Comparison of ENCODE assay signal across 1 cellular context in genomic region chr4:8547108-8547911, GRCh38.
TF ChIP-seq lines count a peak whose summit lies in the region.

No MANE protein-coding gene starts in this region.

TF ChIP-seq in K562, 482 proteins besides CTCF, POLR2A, EP300 and RAD21 (continued from another document and continues in another):
- TF ChIP-seq ETS1 (conservative IDR thresholded peaks at IDR 0.05; ENCODE audit: control insufficient read depth, low read depth, low read length) (no peak), YBX1 (IDR thresholded peaks at IDR 0.05) (no peak), POLR2H (tag; IDR thresholded peaks at IDR 0.05; ENCODE audit: low read depth) (no peak), UBTF (IDR thresholded peaks at IDR 0.05; ENCODE audit: borderline replicate concordance in 1 of 2, low read depth in 2 of 2, low read length in 2 of 2) (no peak), ZC3H8 (IDR thresholded peaks at IDR 0.05) (no peak), TOE1 (IDR thresholded peaks at IDR 0.05; ENCODE audit: borderline replicate concordance) (peak; percentile 25; the same call in 1 of the 2 replicates), TOE1 (CRISPR knock-in tag; IDR thresholded peaks at IDR 0.05; ENCODE audit: borderline replicate concordance, low read depth) (no peak), RAD51 (IDR thresholded peaks at IDR 0.05; ENCODE audit: borderline replicate concordance, low read depth) (no peak), DMBX1 (CRISPR knock-in tag; IDR thresholded peaks at IDR 0.05; ENCODE audit: borderline replicate concordance) (peak; percentile 26; the same call in 1 of the 2 replicates), MYNN (IDR thresholded peaks at IDR 0.05) (no peak), MYNN (CRISPR knock-in tag; IDR thresholded peaks at IDR 0.05) (no peak), CHCHD3 (CRISPR knock-in tag; IDR thresholded peaks at IDR 0.05) (no peak), ZNF316 (IDR thresholded peaks at IDR 0.05) (peak; percentile 99), ZBED1 (IDR thresholded peaks at IDR 0.05) (no peak), MEF2D (tag; conservative IDR thresholded peaks at IDR 0.05; ENCODE audit: low read depth) (no peak), ZNF77 (CRISPR knock-in tag; IDR thresholded peaks at IDR 0.05) (no peak), CHD2 (IDR thresholded peaks at IDR 0.05; ENCODE audit: low read depth, low read length) (no peak), MAFK (IDR thresholded peaks at IDR 0.05; ENCODE audit: low read length) (peak; percentile 91), STAT5A (IDR thresholded peaks at IDR 0.05; ENCODE audit: borderline replicate concordance, low read length) (no peak), ZNF764 (CRISPR knock-in tag; IDR thresholded peaks at IDR 0.05; ENCODE audit: low read depth) (no peak), TARDBP (IDR thresholded peaks at IDR 0.05) (no peak), HEY1 (CRISPR knock-in tag; IDR thresholded peaks at IDR 0.05; ENCODE audit: borderline replicate concordance) (no peak), TFAM (CRISPR knock-in tag; conservative IDR thresholded peaks at IDR 0.05) (no peak), ZNF184 (CRISPR knock-in tag; IDR thresholded peaks at IDR 0.05) (no peak), SMAD2 (IDR thresholded peaks at IDR 0.05; ENCODE audit: low read depth, low read length) (no peak), BCL6 (CRISPR knock-in tag; IDR thresholded peaks at IDR 0.05) (no peak), RBM22 (IDR thresholded peaks at IDR 0.05; ENCODE audit: low read depth, low read length, poor library complexity, severe bottlenecking) (no peak), ZNF79 (CRISPR knock-in tag; IDR thresholded peaks at IDR 0.05; ENCODE audit: low read depth) (no peak), KHSRP (IDR thresholded peaks at IDR 0.05) (no peak), ZNF146 (CRISPR knock-in tag; IDR thresholded peaks at IDR 0.05; ENCODE audit: unreplicated experiment) (no peak), EGR1 (conservative IDR thresholded peaks at IDR 0.05) (no peak), POLR3A (IDR thresholded peaks at IDR 0.05; ENCODE audit: borderline replicate concordance, extremely low read depth, insufficient read depth, insufficient read length) (no peak), KLF10 (CRISPR knock-in tag; IDR thresholded peaks at IDR 0.05) (no peak), PRPF4 (IDR thresholded peaks at IDR 0.05; ENCODE audit: insufficient read depth, low read depth, low read length, poor library complexity, severe bottlenecking) (no peak), ZNF212 (CRISPR knock-in tag; IDR thresholded peaks at IDR 0.05) (no peak), ZKSCAN8 (CRISPR knock-in tag; IDR thresholded peaks at IDR 0.05) (no peak), ZNF445 (CRISPR knock-in tag; IDR thresholded peaks at IDR 0.05; ENCODE audit: low read depth) (no peak), LARP7 (IDR thresholded peaks at IDR 0.05) (no peak), ZNF282 (CRISPR knock-in tag; IDR thresholded peaks at IDR 0.05) (no peak), ZNF24 (IDR thresholded peaks at IDR 0.05) (0 out of 2 replicates have a peak, but pooled peaks have one; percentile 33)
- TF ChIP-seq, protein P1, sequence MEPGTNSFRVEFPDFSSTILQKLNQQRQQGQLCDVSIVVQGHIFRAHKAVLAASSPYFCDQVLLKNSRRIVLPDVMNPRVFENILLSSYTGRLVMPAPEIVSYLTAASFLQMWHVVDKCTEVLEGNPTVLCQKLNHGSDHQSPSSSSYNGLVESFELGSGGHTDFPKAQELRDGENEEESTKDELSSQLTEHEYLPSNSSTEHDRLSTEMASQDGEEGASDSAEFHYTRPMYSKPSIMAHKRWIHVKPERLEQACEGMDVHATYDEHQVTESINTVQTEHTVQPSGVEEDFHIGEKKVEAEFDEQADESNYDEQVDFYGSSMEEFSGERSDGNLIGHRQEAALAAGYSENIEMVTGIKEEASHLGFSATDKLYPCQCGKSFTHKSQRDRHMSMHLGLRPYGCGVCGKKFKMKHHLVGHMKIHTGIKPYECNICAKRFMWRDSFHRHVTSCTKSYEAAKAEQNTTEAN (CRISPR knock-in tag; IDR thresholded peaks at IDR 0.05), result no peak
- TF ChIP-seq, protein P2, sequence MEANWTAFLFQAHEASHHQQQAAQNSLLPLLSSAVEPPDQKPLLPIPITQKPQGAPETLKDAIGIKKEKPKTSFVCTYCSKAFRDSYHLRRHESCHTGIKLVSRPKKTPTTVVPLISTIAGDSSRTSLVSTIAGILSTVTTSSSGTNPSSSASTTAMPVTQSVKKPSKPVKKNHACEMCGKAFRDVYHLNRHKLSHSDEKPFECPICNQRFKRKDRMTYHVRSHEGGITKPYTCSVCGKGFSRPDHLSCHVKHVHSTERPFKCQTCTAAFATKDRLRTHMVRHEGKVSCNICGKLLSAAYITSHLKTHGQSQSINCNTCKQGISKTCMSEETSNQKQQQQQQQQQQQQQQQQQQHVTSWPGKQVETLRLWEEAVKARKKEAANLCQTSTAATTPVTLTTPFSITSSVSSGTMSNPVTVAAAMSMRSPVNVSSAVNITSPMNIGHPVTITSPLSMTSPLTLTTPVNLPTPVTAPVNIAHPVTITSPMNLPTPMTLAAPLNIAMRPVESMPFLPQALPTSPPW (CRISPR knock-in tag; IDR thresholded peaks at IDR 0.05), result 0 out of 2 replicates have a peak, but pooled peaks have one; percentile 51
- TF ChIP-seq, protein P3, sequence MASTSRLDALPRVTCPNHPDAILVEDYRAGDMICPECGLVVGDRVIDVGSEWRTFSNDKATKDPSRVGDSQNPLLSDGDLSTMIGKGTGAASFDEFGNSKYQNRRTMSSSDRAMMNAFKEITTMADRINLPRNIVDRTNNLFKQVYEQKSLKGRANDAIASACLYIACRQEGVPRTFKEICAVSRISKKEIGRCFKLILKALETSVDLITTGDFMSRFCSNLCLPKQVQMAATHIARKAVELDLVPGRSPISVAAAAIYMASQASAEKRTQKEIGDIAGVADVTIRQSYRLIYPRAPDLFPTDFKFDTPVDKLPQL (IDR thresholded peaks at IDR 0.05; ENCODE audit: extremely low read depth, insufficient read length), result no peak
- TF ChIP-seq, protein P4, sequence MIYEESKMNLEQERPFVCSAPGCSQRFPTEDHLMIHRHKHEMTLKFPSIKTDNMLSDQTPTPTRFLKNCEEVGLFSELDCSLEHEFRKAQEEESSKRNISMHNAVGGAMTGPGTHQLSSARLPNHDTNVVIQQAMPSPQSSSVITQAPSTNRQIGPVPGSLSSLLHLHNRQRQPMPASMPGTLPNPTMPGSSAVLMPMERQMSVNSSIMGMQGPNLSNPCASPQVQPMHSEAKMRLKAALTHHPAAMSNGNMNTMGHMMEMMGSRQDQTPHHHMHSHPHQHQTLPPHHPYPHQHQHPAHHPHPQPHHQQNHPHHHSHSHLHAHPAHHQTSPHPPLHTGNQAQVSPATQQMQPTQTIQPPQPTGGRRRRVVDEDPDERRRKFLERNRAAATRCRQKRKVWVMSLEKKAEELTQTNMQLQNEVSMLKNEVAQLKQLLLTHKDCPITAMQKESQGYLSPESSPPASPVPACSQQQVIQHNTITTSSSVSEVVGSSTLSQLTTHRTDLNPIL (CRISPR knock-in tag; IDR thresholded peaks at IDR 0.05), result no peak
- TF ChIP-seq, protein P5, sequence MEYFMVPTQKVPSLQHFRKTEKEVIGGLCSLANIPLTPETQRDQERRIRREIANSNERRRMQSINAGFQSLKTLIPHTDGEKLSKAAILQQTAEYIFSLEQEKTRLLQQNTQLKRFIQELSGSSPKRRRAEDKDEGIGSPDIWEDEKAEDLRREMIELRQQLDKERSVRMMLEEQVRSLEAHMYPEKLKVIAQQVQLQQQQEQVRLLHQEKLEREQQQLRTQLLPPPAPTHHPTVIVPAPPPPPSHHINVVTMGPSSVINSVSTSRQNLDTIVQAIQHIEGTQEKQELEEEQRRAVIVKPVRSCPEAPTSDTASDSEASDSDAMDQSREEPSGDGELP (CRISPR knock-in tag; IDR thresholded peaks at IDR 0.05; ENCODE audit: borderline replicate concordance), result peak; percentile 32; the same call in 1 of the 2 replicates
- TF ChIP-seq, protein P6, sequence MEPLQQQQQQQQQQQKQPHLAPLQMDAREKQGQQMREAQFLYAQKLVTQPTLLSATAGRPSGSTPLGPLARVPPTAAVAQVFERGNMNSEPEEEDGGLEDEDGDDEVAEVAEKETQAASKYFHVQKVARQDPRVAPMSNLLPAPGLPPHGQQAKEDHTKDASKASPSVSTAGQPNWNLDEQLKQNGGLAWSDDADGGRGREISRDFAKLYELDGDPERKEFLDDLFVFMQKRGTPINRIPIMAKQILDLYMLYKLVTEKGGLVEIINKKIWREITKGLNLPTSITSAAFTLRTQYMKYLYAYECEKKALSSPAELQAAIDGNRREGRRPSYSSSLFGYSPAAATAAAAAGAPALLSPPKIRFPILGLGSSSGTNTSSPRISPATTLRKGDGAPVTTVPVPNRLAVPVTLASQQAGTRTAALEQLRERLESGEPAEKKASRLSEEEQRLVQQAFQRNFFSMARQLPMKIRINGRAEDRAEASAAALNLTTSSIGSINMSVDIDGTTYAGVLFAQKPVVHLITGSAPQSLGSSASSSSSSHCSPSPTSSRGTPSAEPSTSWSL (CRISPR knock-in tag; IDR thresholded peaks at IDR 0.05; ENCODE audit: borderline replicate concordance), result no peak
- TF ChIP-seq, protein P7, sequence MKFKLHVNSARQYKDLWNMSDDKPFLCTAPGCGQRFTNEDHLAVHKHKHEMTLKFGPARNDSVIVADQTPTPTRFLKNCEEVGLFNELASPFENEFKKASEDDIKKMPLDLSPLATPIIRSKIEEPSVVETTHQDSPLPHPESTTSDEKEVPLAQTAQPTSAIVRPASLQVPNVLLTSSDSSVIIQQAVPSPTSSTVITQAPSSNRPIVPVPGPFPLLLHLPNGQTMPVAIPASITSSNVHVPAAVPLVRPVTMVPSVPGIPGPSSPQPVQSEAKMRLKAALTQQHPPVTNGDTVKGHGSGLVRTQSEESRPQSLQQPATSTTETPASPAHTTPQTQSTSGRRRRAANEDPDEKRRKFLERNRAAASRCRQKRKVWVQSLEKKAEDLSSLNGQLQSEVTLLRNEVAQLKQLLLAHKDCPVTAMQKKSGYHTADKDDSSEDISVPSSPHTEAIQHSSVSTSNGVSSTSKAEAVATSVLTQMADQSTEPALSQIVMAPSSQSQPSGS (CRISPR knock-in tag; IDR thresholded peaks at IDR 0.05), result no peak
- TF ChIP-seq, protein P8, sequence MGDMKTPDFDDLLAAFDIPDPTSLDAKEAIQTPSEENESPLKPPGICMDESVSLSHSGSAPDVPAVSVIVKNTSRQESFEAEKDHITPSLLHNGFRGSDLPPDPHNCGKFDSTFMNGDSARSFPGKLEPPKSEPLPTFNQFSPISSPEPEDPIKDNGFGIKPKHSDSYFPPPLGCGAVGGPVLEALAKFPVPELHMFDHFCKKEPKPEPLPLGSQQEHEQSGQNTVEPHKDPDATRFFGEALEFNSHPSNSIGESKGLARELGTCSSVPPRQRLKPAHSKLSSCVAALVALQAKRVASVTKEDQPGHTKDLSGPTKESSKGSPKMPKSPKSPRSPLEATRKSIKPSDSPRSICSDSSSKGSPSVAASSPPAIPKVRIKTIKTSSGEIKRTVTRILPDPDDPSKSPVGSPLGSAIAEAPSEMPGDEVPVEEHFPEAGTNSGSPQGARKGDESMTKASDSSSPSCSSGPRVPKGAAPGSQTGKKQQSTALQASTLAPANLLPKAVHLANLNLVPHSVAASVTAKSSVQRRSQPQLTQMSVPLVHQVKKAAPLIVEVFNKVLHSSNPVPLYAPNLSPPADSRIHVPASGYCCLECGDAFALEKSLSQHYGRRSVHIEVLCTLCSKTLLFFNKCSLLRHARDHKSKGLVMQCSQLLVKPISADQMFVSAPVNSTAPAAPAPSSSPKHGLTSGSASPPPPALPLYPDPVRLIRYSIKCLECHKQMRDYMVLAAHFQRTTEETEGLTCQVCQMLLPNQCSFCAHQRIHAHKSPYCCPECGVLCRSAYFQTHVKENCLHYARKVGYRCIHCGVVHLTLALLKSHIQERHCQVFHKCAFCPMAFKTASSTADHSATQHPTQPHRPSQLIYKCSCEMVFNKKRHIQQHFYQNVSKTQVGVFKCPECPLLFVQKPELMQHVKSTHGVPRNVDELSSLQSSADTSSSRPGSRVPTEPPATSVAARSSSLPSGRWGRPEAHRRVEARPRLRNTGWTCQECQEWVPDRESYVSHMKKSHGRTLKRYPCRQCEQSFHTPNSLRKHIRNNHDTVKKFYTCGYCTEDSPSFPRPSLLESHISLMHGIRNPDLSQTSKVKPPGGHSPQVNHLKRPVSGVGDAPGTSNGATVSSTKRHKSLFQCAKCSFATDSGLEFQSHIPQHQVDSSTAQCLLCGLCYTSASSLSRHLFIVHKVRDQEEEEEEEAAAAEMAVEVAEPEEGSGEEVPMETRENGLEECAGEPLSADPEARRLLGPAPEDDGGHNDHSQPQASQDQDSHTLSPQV (IDR thresholded peaks at IDR 0.05), result peak; percentile 81
- TF ChIP-seq, protein P9, sequence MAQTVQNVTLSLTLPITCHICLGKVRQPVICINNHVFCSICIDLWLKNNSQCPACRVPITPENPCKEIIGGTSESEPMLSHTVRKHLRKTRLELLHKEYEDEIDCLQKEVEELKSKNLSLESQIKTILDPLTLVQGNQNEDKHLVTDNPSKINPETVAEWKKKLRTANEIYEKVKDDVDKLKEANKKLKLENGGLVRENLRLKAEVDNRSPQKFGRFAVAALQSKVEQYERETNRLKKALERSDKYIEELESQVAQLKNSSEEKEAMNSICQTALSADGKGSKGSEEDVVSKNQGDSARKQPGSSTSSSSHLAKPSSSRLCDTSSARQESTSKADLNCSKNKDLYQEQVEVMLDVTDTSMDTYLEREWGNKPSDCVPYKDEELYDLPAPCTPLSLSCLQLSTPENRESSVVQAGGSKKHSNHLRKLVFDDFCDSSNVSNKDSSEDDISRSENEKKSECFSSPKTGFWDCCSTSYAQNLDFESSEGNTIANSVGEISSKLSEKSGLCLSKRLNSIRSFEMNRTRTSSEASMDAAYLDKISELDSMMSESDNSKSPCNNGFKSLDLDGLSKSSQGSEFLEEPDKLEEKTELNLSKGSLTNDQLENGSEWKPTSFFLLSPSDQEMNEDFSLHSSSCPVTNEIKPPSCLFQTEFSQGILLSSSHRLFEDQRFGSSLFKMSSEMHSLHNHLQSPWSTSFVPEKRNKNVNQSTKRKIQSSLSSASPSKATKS (CRISPR knock-in tag; IDR thresholded peaks at IDR 0.05), result no peak
